ENCODE assay signal across 17 cellular contexts in the genomic region with DNA sequence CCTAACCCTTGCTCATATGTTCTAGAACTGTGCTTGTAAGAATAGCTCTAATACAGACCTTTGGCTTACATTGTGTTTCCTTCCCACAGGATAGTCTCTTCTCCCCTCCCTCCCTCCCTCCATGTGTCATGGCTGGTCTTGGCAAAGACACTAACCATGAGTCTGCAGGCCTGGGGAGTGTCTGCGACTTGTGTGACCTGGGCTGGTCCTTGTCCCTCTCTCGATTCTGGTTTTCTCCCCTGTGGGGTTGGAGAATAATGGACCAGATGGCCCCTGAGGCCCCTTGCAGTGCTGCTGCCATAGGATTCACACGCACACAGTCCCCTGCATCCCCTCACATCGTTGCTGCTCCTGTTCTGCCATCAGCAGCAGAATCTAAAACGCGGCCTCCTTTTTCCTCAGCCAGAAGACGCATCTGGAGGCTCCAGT. TPM values are rescaled to one million over a fixed set of nuclear protein-coding genes. Genes with fewer than 3 reads are reported as not detected.
A peak's percentile ranks its signal among the peaks of the same experiment; 100 is the strongest.
DNase-seq lines count a peak whose midpoint lies in the region; ATAC-seq and TF ChIP-seq lines count a peak whose summit lies in the region.
"Had no signal": no experiment of that assay in that cellular context is flagged by ENCODE, and none has a peak within 500 bp of the region (broad histone marks: within the 10 kb centered on the region; RNA-seq: fewer than 3 reads in every experiment).

No MANE protein-coding gene starts in this region.

- no peak overlapping the region for H3K4me3 ChIP-seq in BE2C (ENCODE audit: low read depth, low read length)
- no peak overlapping the region for H3K4me3 ChIP-seq in MG63
- H3K4me3 ChIP-seq in aorta (ENCODE audit: low read length in 2 of 2), result no peak overlapping the region
- no peak overlapping the region for H3K4me3 ChIP-seq in OCI-LY7 (ENCODE audit: low read depth, low read length, poor library complexity, severe bottlenecking)
- H3K4me3 ChIP-seq: smooth muscle cell had no signal

- H3K36me3 ChIP-seq in BE2C, result peaks cover 51% of the 10 kb centered on the region
- no peaks in the 10 kb centered on the region; the same call in 1 of the 2 replicates for H3K36me3 ChIP-seq in MG63
- no peaks in the 10 kb centered on the region for H3K36me3 ChIP-seq in aorta (ENCODE audit: control insufficient read depth in 1 of 2, insufficient read depth in 2 of 2, low read length in 1 of 2)
- H3K36me3 ChIP-seq in OCI-LY7 (ENCODE audit: insufficient read depth, low read length), result peaks cover 75% of the 10 kb centered on the region; the same call in 1 of the 2 replicates

- BruUV-seq in OCI-LY7 (replicated peaks; lab: Mats Ljungman, UMichigan), result no TSS peak

- H3K9me3 Mint-ChIP-seq in neural crest cell, result no peaks in the 10 kb centered on the region
- H3K9me3 Mint-ChIP-seq: mesothelial cell of epicardium had no signal

- CTCF ChIA-PET in OCI-LY7 (lab: Charles Lee; ENCODE audit: unreplicated experiment), result no interaction called here

- no peaks in the 10 kb centered on the region for H3K79me2 ChIP-seq in OCI-LY7 (ENCODE audit: insufficient read depth, low read depth, low read length)

- H4K20me1 ChIP-seq in OCI-LY7 (ENCODE audit: insufficient read depth, low read length), result no peaks in the 10 kb centered on the region

- no peak for ATAC-seq in aorta (ENCODE audit: low FRiP score)
- ATAC-seq: activated CD8-positive, alpha-beta memory T cell treated with anti-CD3 and anti-CD28 coated beads, Interleukin-2, amount 10 ng/mL, durations not matched to agents 7 days and 5 days; foreskin keratinocyte had no signal

- intact Hi-C loops in aorta (cut with DNase I) (no loop called here), OCI-LY7 (cut with micrococcal nuclease; ENCODE audit: unreplicated experiment) (no loop called here)

- no peak overlapping the region for H3K4me3 Mint-ChIP-seq in neural crest cell
- H3K4me3 Mint-ChIP-seq: activated CD8-positive, alpha-beta memory T cell treated with anti-CD3 and anti-CD28 coated beads, Interleukin-2, amount 10 ng/mL, durations not matched to agents 7 days and 5 days; activated naive CD8-positive, alpha-beta T cell; CD4-positive, alpha-beta memory T cell; mesothelial cell of epicardium had no signal

- TF ChIP-seq CTCF in BE2C (IDR thresholded peaks at IDR 0.05; ENCODE audit: low read depth, low read length), result no peak
- no peak for TF ChIP-seq CTCF in neural crest cell (conservative IDR thresholded peaks at IDR 0.05)
- TF ChIP-seq CTCF in OCI-LY7 (conservative IDR thresholded peaks at IDR 0.05; ENCODE audit: low read length), result no peak

- no peaks in the 10 kb centered on the region for H3K9me2 ChIP-seq in OCI-LY7 (ENCODE audit: insufficient read depth, low read length)

- H2AFZ ChIP-seq in OCI-LY7 (ENCODE audit: low read length), result no peak overlapping the region

- H3K27ac Mint-ChIP-seq in neural crest cell (ENCODE audit: unreplicated experiment), result peak overlapping the region; percentile 75
- H3K27ac Mint-ChIP-seq: activated CD8-positive, alpha-beta memory T cell treated with anti-CD3 and anti-CD28 coated beads, Interleukin-2, amount 10 ng/mL, durations not matched to agents 7 days and 5 days; mesothelial cell of epicardium had no signal

- peak; percentile 90 for DNase-seq in BE2C
- peak; percentile 45 for DNase-seq in MG63
- peak; percentile 50 for DNase-seq in fibroblast of gingiva (ENCODE audit: low read depth)
- DNase-seq in neural crest cell (ENCODE audit: low read depth, low spot score), result no peak
- no peak for DNase-seq in aorta
- no peak for DNase-seq in NCI-H82 treated with DMSO at 0.1 percent for 48 hours (lab: John Stamatoyannopoulos, UW; ENCODE audit: unreplicated experiment)
- no peak for DNase-seq in OCI-LY7 (ENCODE audit: low spot score)
- DNase-seq: activated CD8-positive, alpha-beta memory T cell treated with anti-CD3 and anti-CD28 coated beads, Interleukin-2, amount 10 ng/mL, durations not matched to agents 7 days and 5 days; CD4-positive, alpha-beta memory T cell; foreskin keratinocyte; NCI-H146; NCI-H446 treated with DMSO at 0.1 percent for 48 hours; WERI-Rb-1 had no signal

- no peaks in the 10 kb centered on the region for H3K27me3 ChIP-seq in BE2C
- no peaks in the 10 kb centered on the region for H3K27me3 ChIP-seq in MG63
- no peaks in the 10 kb centered on the region for H3K27me3 ChIP-seq in aorta (ENCODE audit: control insufficient read depth in 1 of 2, insufficient read depth in 2 of 2, low read length in 1 of 2)
- H3K27me3 ChIP-seq: foreskin keratinocyte had no signal

- WGBS in aorta, 2 donors, result 82 to 89% methylated on average over 7 of the region's 7 CpGs

- H3K4me2 ChIP-seq in OCI-LY7 (ENCODE audit: low read length), result no peak overlapping the region
- H3K4me2 ChIP-seq: smooth muscle cell had no signal

- H3K27ac ChIP-seq in aorta (ENCODE audit: low read depth in 1 of 2, low read length in 2 of 2) (no peak overlapping the region), OCI-LY7 (ENCODE audit: low read depth, low read length, poor library complexity, severe bottlenecking) (no peak overlapping the region)
- H3K27ac ChIP-seq: foreskin keratinocyte, WERI-Rb-1 had no signal

- no peaks in the 10 kb centered on the region for H3K27me3 Mint-ChIP-seq in neural crest cell (ENCODE audit: low read depth)
- H3K27me3 Mint-ChIP-seq: activated CD8-positive, alpha-beta memory T cell treated with anti-CD3 and anti-CD28 coated beads, Interleukin-2, amount 10 ng/mL, durations not matched to agents 7 days and 5 days; activated naive CD8-positive, alpha-beta T cell; CD4-positive, alpha-beta memory T cell had no signal

- H3K4me1 Mint-ChIP-seq in neural crest cell, result no peaks in the 10 kb centered on the region
- H3K4me1 Mint-ChIP-seq: activated CD8-positive, alpha-beta memory T cell treated with anti-CD3 and anti-CD28 coated beads, Interleukin-2, amount 10 ng/mL, durations not matched to agents 7 days and 5 days had no signal

- H3K36me3 Mint-ChIP-seq in neural crest cell (ENCODE audit: low read depth), result peaks cover 8% of the 10 kb centered on the region

- H3K4me1 ChIP-seq in BE2C (peaks cover 21% of the 10 kb centered on the region), aorta (ENCODE audit: control insufficient read depth in 1 of 2, insufficient read depth in 2 of 2, low read length in 2 of 2) (no peaks in the 10 kb centered on the region), OCI-LY7 (ENCODE audit: insufficient read depth, low read length, poor library complexity, severe bottlenecking) (no peaks in the 10 kb centered on the region)

- no peaks in the 10 kb centered on the region for H3K9me3 ChIP-seq in BE2C
- H3K9me3 ChIP-seq in MG63, result no peaks in the 10 kb centered on the region
- H3K9me3 ChIP-seq in aorta (ENCODE audit: control insufficient read depth, low read length), result no peaks in the 10 kb centered on the region
- H3K9me3 ChIP-seq in OCI-LY7 (ENCODE audit: low read length), result no peaks in the 10 kb centered on the region

- POLR2A ChIA-PET in OCI-LY7 (lab: Charles Lee), result interaction anchor here (0.6 to 1.0 kb wide), 2 partner anchors 13 to 26 kb away, joined by 3 to 4 read pairs; no protein-coding TSS in a partner anchor

RNA-seq across cellular contexts. Expression of a gene that starts 30.3 kb away (rescaled TPM):
- 0.32 TPM for polyA plus RNA-seq in BE2C (2012; ENCODE audit: insufficient read depth, insufficient read length, low read depth)
- not detected in 2 replicates for total RNA-seq in MG63 (2014; rRNA removed; shearing (Covaris generic); ENCODE audit: low replicate concordance)
- total RNA-seq in neural crest cell (0.11 TPM in 1 of 2 replicates, not detected in the other), aorta (under 1 TPM; 0.81 to 0.99 TPM), OCI-LY7 (2022) (12.2 and 14.6 TPM in 2 replicates)
- polyA plus RNA-seq in aorta, result 1 to 10 TPM in 1 of 2 donors, under 1 TPM in 1; 0.10 to 3.0 TPM
- 2.0 and 8.3 TPM in 2 replicates for total RNA-seq in OCI-LY7 (2014; rRNA removed; shearing (Covaris generic))
- total RNA-seq: activated CD8-positive, alpha-beta memory T cell treated with anti-CD3 and anti-CD28 coated beads, Interleukin-2, amount 10 ng/mL, durations not matched to agents 7 days and 5 days; LHCN-M2 had no signal

Comparison
In these comparisons a context has a peak if more than half of its experiments do, and no peak if none do; other contexts are left out.
1. DNase-seq: peak in BE2C (single experiment), MG63 (single experiment) and fibroblast of gingiva (single experiment); none in neural crest cell (single experiment), aorta (0 of 2), NCI-H82 treated with DMSO at 0.1 percent for 48 hours (single experiment) and OCI-LY7 (single experiment).